Comparison of ENCODE assay signal across 1 cellular context in the genomic region with DNA sequence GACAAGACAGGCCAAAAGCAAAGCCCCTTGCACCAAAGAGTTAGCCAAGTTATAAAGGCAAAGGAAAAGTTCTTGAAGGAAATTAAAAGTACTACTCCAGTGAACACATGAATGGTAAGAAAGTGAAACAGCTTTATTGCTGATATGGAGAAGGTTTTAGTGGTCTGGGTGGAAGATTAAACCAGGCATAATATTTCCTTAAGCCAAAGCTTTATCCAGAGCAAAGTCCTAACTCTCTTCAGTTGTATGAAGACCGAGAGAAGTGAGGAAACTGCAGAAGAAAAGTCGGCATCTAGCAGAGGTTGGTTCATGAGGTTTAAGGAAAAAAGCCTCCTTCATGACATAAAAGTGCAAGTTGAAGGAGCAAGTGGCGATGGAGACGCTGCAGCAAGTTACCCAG.
TF ChIP-seq lines count a peak whose summit lies in the region.

No MANE protein-coding gene starts in this region.

TF ChIP-seq in SK-N-SH, 30 proteins besides CTCF, POLR2A, EP300 and RAD21 (continued from another document):
- TF ChIP-seq, protein P1, sequence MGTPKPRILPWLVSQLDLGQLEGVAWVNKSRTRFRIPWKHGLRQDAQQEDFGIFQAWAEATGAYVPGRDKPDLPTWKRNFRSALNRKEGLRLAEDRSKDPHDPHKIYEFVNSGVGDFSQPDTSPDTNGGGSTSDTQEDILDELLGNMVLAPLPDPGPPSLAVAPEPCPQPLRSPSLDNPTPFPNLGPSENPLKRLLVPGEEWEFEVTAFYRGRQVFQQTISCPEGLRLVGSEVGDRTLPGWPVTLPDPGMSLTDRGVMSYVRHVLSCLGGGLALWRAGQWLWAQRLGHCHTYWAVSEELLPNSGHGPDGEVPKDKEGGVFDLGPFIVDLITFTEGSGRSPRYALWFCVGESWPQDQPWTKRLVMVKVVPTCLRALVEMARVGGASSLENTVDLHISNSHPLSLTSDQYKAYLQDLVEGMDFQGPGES (IDR thresholded peaks at IDR 0.05; ENCODE audit: low read depth, low read length) = no peak
TF ChIP-seq in SK-N-SH: peak in this region for 0.
